ENCODE assay signal across 8 cellular contexts in the genomic region with DNA sequence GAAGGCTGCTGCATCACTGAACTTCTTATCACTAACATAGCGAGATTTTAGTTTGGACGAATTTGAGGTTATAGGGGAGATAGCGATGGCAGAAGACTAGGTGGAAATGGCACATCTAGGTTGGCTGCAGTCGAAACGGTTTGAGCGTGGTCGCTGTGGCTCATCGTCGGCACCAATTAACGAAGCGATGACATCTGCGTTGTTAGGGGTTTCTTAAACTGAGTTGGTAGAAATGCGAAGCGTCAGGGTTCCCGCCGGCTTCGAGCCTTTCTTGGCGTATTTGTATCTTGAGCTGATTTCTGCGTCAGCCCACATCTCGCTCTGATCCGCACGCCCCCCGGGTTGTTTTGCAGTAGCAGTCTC. TPM values are rescaled to one million over a fixed set of nuclear protein-coding genes. Genes with fewer than 3 reads are reported as not detected.
A peak's percentile ranks its signal among the peaks of the same experiment; 100 is the strongest.
DNase-seq lines count a peak whose midpoint lies in the region; ATAC-seq, FAIRE-seq and TF ChIP-seq lines count a peak whose summit lies in the region.

No MANE protein-coding gene starts in this region.

- no peak for ATAC-seq in HCT116

- peak; percentile 73 for FAIRE-seq in GM12892 (lab: Jason Lieb, UNC)

- H3K4me1 ChIP-seq in HCT116 (ENCODE audit: control insufficient read depth in 1 of 2, insufficient read depth in 2 of 2, low read length in 2 of 2) (peaks cover 14 to 24% of the 10 kb centered on the region in 2 experiments), esophagus squamous epithelium (peaks cover 10 to 62% (median 30%) of the 10 kb centered on the region in 3 donors), neutrophil (ENCODE audit: control insufficient read depth in 1 of 2, insufficient read depth in 1 of 2, low read depth in 1 of 2, low read length in 1 of 2) (peaks cover 22 to 24% of the 10 kb centered on the region in 2 experiments)

- H3K4me2 ChIP-seq in HCT116 (ENCODE audit: low read length) = peak overlapping the region; percentile 91

- RAD21 ChIA-PET in HCT116 (lab: Charles Lee; ENCODE audit: low non-redundant PET in 1 of 2, low total read pairs in 2 of 2, uncharacterized antibody in 2 of 2, unreplicated experiment in 2 of 2) = no interaction called here

- CTCF ChIA-PET in HCT116 (lab: Charles Lee) = interaction anchor here (1.0 kb wide), 1 partner anchor 61 kb away, joined by 4 read pairs; no protein-coding TSS in a partner anchor

- H3K9ac ChIP-seq in HCT116 (ENCODE audit: low read length) = peak overlapping the region; percentile 74

- no TSS peak for BruUV-seq in HCT116 (replicated peaks; lab: Mats Ljungman, UMichigan)

- no peaks in the 10 kb centered on the region for H3K9me3 ChIP-seq in HCT116 (ENCODE audit: control insufficient read depth in 1 of 2, insufficient read depth in 1 of 2, low read depth in 1 of 2, low read length in 2 of 2)
- H3K9me3 ChIP-seq in esophagus squamous epithelium = no peaks in the 10 kb centered on the region
- H3K9me3 ChIP-seq in neutrophil = peaks cover under 1% of the 10 kb centered on the region

- TF ChIP-seq POLR2A in GM12892 (IDR thresholded peaks at IDR 0.05; ENCODE audit: low read depth, low read length) = no peak
- TF ChIP-seq POLR2A in HCT116 (IDR thresholded peaks at IDR 0.05; ENCODE audit: borderline replicate concordance, extremely low read depth, insufficient read depth, insufficient read length) = no peak
- TF ChIP-seq POLR2A in esophagus squamous epithelium (IDR thresholded peaks at IDR 0.05) = no peak

- no peaks in the 10 kb centered on the region for H3K9me2 ChIP-seq in HCT116 (ENCODE audit: insufficient read depth)

- DNase-seq in GM12892 (ENCODE audit: insufficient read length) (no peak), HCT116 (ENCODE audit: low read depth, low spot score) (no peak), NCI-H128 (lab: John Stamatoyannopoulos, UW; ENCODE audit: unreplicated experiment) (peak; percentile 71), esophagus squamous epithelium (lab: John Stamatoyannopoulos, UW) (no peak), NK-92 (lab: John Stamatoyannopoulos, UW; ENCODE audit: unreplicated experiment) (no peak)
- peak; percentile 15 for DNase-seq in activated CD8-positive, alpha-beta memory T cell treated with anti-CD3 and anti-CD28 coated beads, Interleukin-2, amount 50 U/mL, for 24 hours (ENCODE audit: extremely low read depth)

- no peak for TF ChIP-seq RAD21 in HCT116 (IDR thresholded peaks at IDR 0.05; ENCODE audit: low read depth)

- H3K27me3 ChIP-seq in HCT116 (ENCODE audit: insufficient read depth, low read length) = no peaks in the 10 kb centered on the region
- H3K27me3 ChIP-seq in esophagus squamous epithelium = no peaks in the 10 kb centered on the region
- H3K27me3 ChIP-seq in neutrophil = no peaks in the 10 kb centered on the region

- peak overlapping the region; percentile 78 for H3K27ac ChIP-seq in HCT116 (ENCODE audit: low read depth, low read length)
- peak overlapping the region; percentile 91 to 94 (median 92) for H3K27ac ChIP-seq in esophagus squamous epithelium
- peak overlapping the region; percentile 87 for H3K27ac ChIP-seq in neutrophil
- H3K27ac ChIP-seq in temporal lobe (ENCODE audit: low read depth, low read length) = peak overlapping the region; percentile 70

- WGBS in esophagus squamous epithelium, 2 donors = 0 to 2% methylated on average over 9 to 23 of the region's 23 CpGs

- H3K79me2 ChIP-seq in HCT116 (ENCODE audit: insufficient read depth, low read length) = peaks cover 43% of the 10 kb centered on the region

- TF ChIP-seq CTCF in HCT116 (IDR thresholded peaks at IDR 0.05 in 2 of 3, conservative IDR thresholded peaks at IDR 0.05 in 1 of 3; ENCODE audit: borderline replicate concordance in 1 of 3, insufficient read depth in 1 of 3, low read depth in 2 of 3, low read length in 2 of 3) (no peak), esophagus squamous epithelium (IDR thresholded peaks at IDR 0.05) (no peak), neutrophil (IDR thresholded peaks at IDR 0.05) (no peak)

- H4K20me1 ChIP-seq in HCT116 (ENCODE audit: insufficient read depth) = 0 out of 2 replicates have a peak, but pooled peaks cover 3% of the 10 kb centered on the region

- intact Hi-C loops in HCT116 (cut with micrococcal nuclease) = no loop called here
- intact Hi-C loops in esophagus squamous epithelium (cut with DNase I) = no loop called here

- POLR2A ChIA-PET in HCT116 (lab: Charles Lee) = interaction anchor here (0.6 to 1.6 kb wide), 8 partner anchors 10 to 1675 kb away, joined by 3 read pairs; no protein-coding TSS in a partner anchor

- peak overlapping the region; percentile 64 for H2AFZ ChIP-seq in HCT116 (ENCODE audit: low read depth, low read length, poor library complexity, severe bottlenecking)

- H3K36me3 ChIP-seq in HCT116 (ENCODE audit: control insufficient read depth in 1 of 2, insufficient read depth in 2 of 2, low read length in 2 of 2) (no peaks in the 10 kb centered on the region), esophagus squamous epithelium (no peaks in the 10 kb centered on the region), neutrophil (no peaks in the 10 kb centered on the region)

- peak overlapping the region; percentile 72 to 93 for H3K4me3 ChIP-seq in HCT116 (replicated peaks in 1 of 2; ENCODE audit: low read depth in 1 of 2, low read length in 2 of 2)
- peak overlapping the region; percentile 89 to 96 (median 91) for H3K4me3 ChIP-seq in esophagus squamous epithelium
- peak overlapping the region; percentile 68 to 95 for H3K4me3 ChIP-seq in neutrophil (ENCODE audit: low read depth in 1 of 2, low read length in 1 of 2)

TF ChIP-seq in HCT116, 20 proteins besides CTCF, POLR2A, EP300 and RAD21:
- TF ChIP-seq EZH2 (IDR thresholded peaks at IDR 0.05) = no peak
- no peak for TF ChIP-seq TCF7L2 (IDR thresholded peaks at IDR 0.05; ENCODE audit: borderline replicate concordance, extremely low read depth, insufficient read depth, insufficient read length)
- TF ChIP-seq ELF1 (IDR thresholded peaks at IDR 0.05; ENCODE audit: borderline replicate concordance, low read depth) = no peak
- TF ChIP-seq SRF (IDR thresholded peaks at IDR 0.05; ENCODE audit: low read depth) = no peak
TF ChIP-seq in HCT116: peak in this region for 0.

RNA-seq across cellular contexts. Expression of a gene that starts 0.3 kb away (rescaled TPM):
- polyA plus RNA-seq in GM12892 (2012; ENCODE audit: missing spikeins) = 0.95 TPM
- 1.6 TPM for total RNA-seq in HCT116 (2021; ENCODE audit: unreplicated experiment)
- 0.75 and 0.83 TPM in 2 replicates for polyA plus RNA-seq in HCT116 (2012)
- total RNA-seq in esophagus squamous epithelium = 1 to 10 TPM in 2 of 4 donors, under 1 TPM in 2; 0.31 to 1.5 (median 0.97) TPM
- 7.6 TPM for total RNA-seq in temporal lobe

RNA-seq across cellular contexts. Expression of a gene that starts 0.8 kb away (rescaled TPM):
- polyA plus RNA-seq in GM12892 (2012; ENCODE audit: missing spikeins) = 33.3 TPM
- total RNA-seq in HCT116 (2021; ENCODE audit: unreplicated experiment) (54.9 TPM), esophagus squamous epithelium (10 to 100 TPM; 32.0 to 51.3 (median 44.3) TPM), temporal lobe (94.4 TPM)
- 18.4 and 25.3 TPM in 2 replicates for polyA plus RNA-seq in HCT116 (2012)

Comparison
In these comparisons a context has a peak if more than half of its experiments do, and no peak if none do; other contexts are left out.
1. DNase-seq: peak in NCI-H128 (single experiment) and activated CD8-positive, alpha-beta memory T cell treated with anti-CD3 and anti-CD28 coated beads, Interleukin-2, amount 50 U/mL, for 24 hours (single experiment); none in GM12892 (single experiment), HCT116 (single experiment), esophagus squamous epithelium (single experiment) and NK-92 (single experiment).
2. Peak in every context shown above with its lines, with median percentiles within 50 percentile points of each other: H3K27ac ChIP-seq and H3K4me3 ChIP-seq.